In the genomic region with DNA sequence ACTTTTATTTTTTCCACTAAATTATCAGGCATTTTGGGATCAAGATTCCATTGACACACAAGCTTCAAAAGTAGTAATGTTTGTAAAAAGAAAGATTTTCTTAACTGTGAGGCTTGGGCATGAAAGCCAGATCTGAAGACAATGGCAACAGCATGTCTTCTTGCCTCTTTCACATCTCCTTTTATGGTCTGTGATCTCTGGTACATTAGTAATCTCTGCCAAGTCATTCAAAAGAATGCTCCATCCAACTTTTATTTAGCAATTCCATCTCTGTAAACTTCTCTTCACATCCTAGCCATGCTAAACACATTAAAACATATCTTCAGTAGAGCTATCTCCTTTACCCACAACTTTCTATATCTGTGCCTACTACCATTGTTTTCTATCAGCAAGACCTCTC, we compare ENCODE assay signal across 29 cellular contexts.
A peak's percentile ranks its signal among the peaks of the same experiment; 100 is the strongest.
DNase-seq lines count a peak whose midpoint lies in the region; ATAC-seq and TF ChIP-seq lines count a peak whose summit lies in the region.
"Had no signal": no experiment of that assay in that cellular context is flagged by ENCODE, and none has a peak within 500 bp of the region (broad histone marks: within the 10 kb centered on the region; RNA-seq: fewer than 3 reads in every experiment).

No MANE protein-coding gene starts in this region.

- TF ChIP-seq RAD21 in IMR-90 (IDR thresholded peaks at IDR 0.05; ENCODE audit: low read length): no peak

- peaks cover 7% of the 10 kb centered on the region for H3K9me3 ChIP-seq in IMR-90 (ENCODE audit: control insufficient read depth, insufficient read depth, low read length)
- H3K9me3 ChIP-seq: A549, body of pancreas, SJCRH30 had no signal

- no peak overlapping the region for H3K4me2 ChIP-seq in IMR-90 (ENCODE audit: low read depth, low read length)
- H3K4me2 ChIP-seq: A549, GM23338, KMS-11, neural progenitor cell, PC-9 had no signal

- POLR2A ChIA-PET in IMR-90 (lab: Charles Lee; ENCODE audit: unreplicated experiment): no interaction called here

- H3K27me3 ChIP-seq in IMR-90 (ENCODE audit: control insufficient read depth, insufficient read depth, low read length): no peaks in the 10 kb centered on the region
- H3K27me3 ChIP-seq: body of pancreas, neural progenitor cell, upper lobe of left lung had no signal

- H3K27ac ChIP-seq in IMR-90 (ENCODE audit: insufficient read depth, low read length): no peak overlapping the region
- H3K27ac ChIP-seq: A549, body of pancreas, KMS-11, neural progenitor cell, PC-9, SJCRH30, upper lobe of left lung had no signal

- TF ChIP-seq CTCF in AG10803 (conservative IDR thresholded peaks at IDR 0.05; ENCODE audit: low read length) (no peak), IMR-90 (conservative IDR thresholded peaks at IDR 0.05; ENCODE audit: low read depth, low read length) (no peak), choroid plexus epithelial cell (conservative IDR thresholded peaks at IDR 0.05; ENCODE audit: low read depth, low read length) (no peak)

- no peaks in the 10 kb centered on the region for H3K36me3 Mint-ChIP-seq in activated CD4-positive, alpha-beta T cell treated with anti-CD3 and anti-CD28 coated beads, Interleukin-2, amount 10 ng/mL, durations not matched to agents 24 days and 14 days (ENCODE audit: low read depth)
- H3K36me3 Mint-ChIP-seq: activated naive CD8-positive, alpha-beta T cell treated with anti-CD3 and anti-CD28 coated beads, Interleukin-2, amount 10 ng/mL, durations not matched to agents 7 days and 5 days; neural progenitor cell had no signal

- no peak overlapping the region for H3K4me3 ChIP-seq in AG10803 (ENCODE audit: low read length)
- H3K4me3 ChIP-seq in IMR-90 (ENCODE audit: insufficient read depth, low read depth, low read length): no peak overlapping the region
- no peak overlapping the region for H3K4me3 ChIP-seq in choroid plexus epithelial cell (ENCODE audit: low read depth, low read length)
- H3K4me3 ChIP-seq: A549, body of pancreas, GM23338, neural progenitor cell, PC-9, SJCRH30, upper lobe of left lung had no signal

- CTCF ChIA-PET in IMR-90 (lab: Yijun Ruan, JAX): interaction anchor here (0.6 kb wide), 2 partner anchors 467 to 825 kb away, joined by 3 to 4 read pairs; no protein-coding TSS in a partner anchor

- H2BK15ac ChIP-seq in IMR-90 (ENCODE audit: low read depth, low read length): no peak overlapping the region

- H3K9me3 Mint-ChIP-seq in activated CD4-positive, alpha-beta T cell treated with anti-CD3 and anti-CD28 coated beads, Interleukin-2, amount 10 ng/mL, durations not matched to agents 24 days and 14 days: peaks cover 3% of the 10 kb centered on the region
- H3K9me3 Mint-ChIP-seq: activated naive CD8-positive, alpha-beta T cell treated with anti-CD3 and anti-CD28 coated beads, Interleukin-2, amount 10 ng/mL, durations not matched to agents 7 days and 5 days had no signal

- ATAC-seq in IMR-90 (ENCODE audit: low read depth) (peak; percentile 75), Right ventricle myocardium superior (ENCODE audit: poor library complexity) (no peak)
- ATAC-seq: A549; activated CD8-positive, alpha-beta T cell treated with anti-CD3 and anti-CD28 coated beads, Interleukin-2, amount 10 ng/mL, durations not matched to agents 7 days and 5 days; body of pancreas; GM23338 had no signal

- H3K4me1 ChIP-seq in IMR-90 (ENCODE audit: control insufficient read depth, insufficient read depth, low read length): no peaks in the 10 kb centered on the region
- H3K4me1 ChIP-seq: A549, body of pancreas, neural progenitor cell, SJCRH30, upper lobe of left lung had no signal

- no peaks in the 10 kb centered on the region for H3K79me1 ChIP-seq in IMR-90 (ENCODE audit: low read depth in 1 of 2, low read length in 2 of 2)

- H4K8ac ChIP-seq in IMR-90 (ENCODE audit: low read depth in 2 of 2, low read length in 2 of 2): peak overlapping the region; percentile 66 to 75; a peak in 3 of 4 replicates

- no peak overlapping the region for H3K4me3 Mint-ChIP-seq in activated CD4-positive, alpha-beta T cell treated with anti-CD3 and anti-CD28 coated beads, Interleukin-2, amount 10 ng/mL, durations not matched to agents 24 days and 14 days
- H3K4me3 Mint-ChIP-seq: activated CD8-positive, alpha-beta T cell treated with anti-CD3 and anti-CD28 coated beads, Interleukin-2, amount 10 ng/mL, durations not matched to agents 7 days and 5 days; activated naive CD8-positive, alpha-beta T cell treated with anti-CD3 and anti-CD28 coated beads, Interleukin-2, amount 10 ng/mL, durations not matched to agents 7 days and 5 days; GM23338; neural progenitor cell had no signal

- H3K23ac ChIP-seq in IMR-90 (ENCODE audit: low read depth, low read length): no peak overlapping the region

- H3K4me1 Mint-ChIP-seq in activated CD4-positive, alpha-beta T cell treated with anti-CD3 and anti-CD28 coated beads, Interleukin-2, amount 10 ng/mL, durations not matched to agents 24 days and 14 days: no peaks in the 10 kb centered on the region
- H3K4me1 Mint-ChIP-seq: activated naive CD8-positive, alpha-beta T cell treated with anti-CD3 and anti-CD28 coated beads, Interleukin-2, amount 10 ng/mL, durations not matched to agents 7 days and 5 days; GM23338; neural progenitor cell had no signal

- no peak overlapping the region for H4K91ac ChIP-seq in IMR-90 (ENCODE audit: insufficient read depth, low read depth, low read length)

- peak overlapping the region; percentile 34 for H4K5ac ChIP-seq in IMR-90 (ENCODE audit: low read depth, low read length)

- peak overlapping the region; percentile 81 for H2BK5ac ChIP-seq in IMR-90 (ENCODE audit: low read depth, low read length, poor library complexity, severe bottlenecking)

- H2AK9ac ChIP-seq in IMR-90 (replicated peaks; ENCODE audit: low read depth, low read length, poor library complexity): no peak overlapping the region

- BruUV-seq in IMR-90 (replicated peaks; lab: Mats Ljungman, UMichigan): no TSS peak

- in situ Hi-C loops in IMR-90 (cut with MboI; ENCODE audit: low sequenced_read_pairs): no loop called here

- no peak overlapping the region for H2AFZ ChIP-seq in IMR-90 (replicated peaks; ENCODE audit: low read length, poor library complexity)
- H2AFZ ChIP-seq: GM23338, neural progenitor cell, PC-9 had no signal

- no peaks in the 10 kb centered on the region for H3K9me1 ChIP-seq in IMR-90 (ENCODE audit: insufficient read depth, low read length)

- 0 out of 2 replicates have a peak overlapping the region, but pooled peaks have one; percentile 2 for H2BK20ac ChIP-seq in IMR-90 (ENCODE audit: low read depth, low read length)

- peak overlapping the region; percentile 67 for H3K18ac ChIP-seq in IMR-90 (ENCODE audit: low read depth, low read length)

- no peak overlapping the region for H3K27ac Mint-ChIP-seq in activated CD4-positive, alpha-beta T cell treated with anti-CD3 and anti-CD28 coated beads, Interleukin-2, amount 10 ng/mL, durations not matched to agents 24 days and 14 days
- H3K27ac Mint-ChIP-seq: activated CD8-positive, alpha-beta T cell treated with anti-CD3 and anti-CD28 coated beads, Interleukin-2, amount 10 ng/mL, durations not matched to agents 7 days and 5 days; activated naive CD8-positive, alpha-beta T cell treated with anti-CD3 and anti-CD28 coated beads, Interleukin-2, amount 10 ng/mL, durations not matched to agents 7 days and 5 days; GM23338; neural progenitor cell; progenitor cell of endocrine pancreas had no signal

- H3K36me3 ChIP-seq in IMR-90 (ENCODE audit: control insufficient read depth, insufficient read depth, low read length): no peaks in the 10 kb centered on the region
- H3K36me3 ChIP-seq: neural progenitor cell, SJCRH30, upper lobe of left lung had no signal

- peak overlapping the region; percentile 49; the same call in 1 of the 2 replicates for H2BK120ac ChIP-seq in IMR-90 (ENCODE audit: low read depth, low read length)

- H3K27me3 Mint-ChIP-seq in activated CD4-positive, alpha-beta T cell treated with anti-CD3 and anti-CD28 coated beads, Interleukin-2, amount 10 ng/mL, durations not matched to agents 24 days and 14 days: no peaks in the 10 kb centered on the region
- H3K27me3 Mint-ChIP-seq: activated naive CD8-positive, alpha-beta T cell treated with anti-CD3 and anti-CD28 coated beads, Interleukin-2, amount 10 ng/mL, durations not matched to agents 7 days and 5 days; progenitor cell of endocrine pancreas had no signal

- intact Hi-C loops in IMR-90 (cut with micrococcal nuclease): no loop called here
- intact Hi-C loops in activated CD4-positive, alpha-beta T cell treated with anti-CD3 and anti-CD28 coated beads, Interleukin-2, amount 10 ng/mL, durations not matched to agents 24 days and 14 days (cut with micrococcal nuclease): no loop called here
- intact Hi-C loops in Right ventricle myocardium superior (cut with DNase I): no loop called here

- dilution Hi-C loops in IMR-90 (cut with HindIII; ENCODE audit: low sequenced_read_pairs, unreplicated experiment): no loop called here

- no peaks in the 10 kb centered on the region for H4K20me1 ChIP-seq in IMR-90 (ENCODE audit: insufficient read depth, low read length)

- no peak overlapping the region for H3K9ac ChIP-seq in IMR-90 (ENCODE audit: low read depth, low read length)
- H3K9ac ChIP-seq: KMS-11, neural progenitor cell had no signal

- no peak for TF ChIP-seq POLR2A in IMR-90 (IDR thresholded peaks at IDR 0.05; ENCODE audit: low read depth, low read length)

- H3K14ac ChIP-seq in IMR-90 (replicated peaks; ENCODE audit: low read depth, low read length): no peak overlapping the region

- no peak overlapping the region for H2AK5ac ChIP-seq in IMR-90 (ENCODE audit: low read depth, low read length)

- H3K56ac ChIP-seq in IMR-90 (ENCODE audit: extremely low read depth, insufficient read depth, low read length): no peak overlapping the region

- DNase-seq in AG10803 (ENCODE audit: low read depth) (peak; percentile 51), IMR-90 (peak; percentile 57), choroid plexus epithelial cell (ENCODE audit: low read depth) (peak; percentile 38), myocyte (ENCODE audit: low read depth) (peak; percentile 11), SHP77 (lab: John Stamatoyannopoulos, UW) (no peak), dedifferentiated amniotic fluid mesenchymal stem cell (ENCODE audit: extremely low spot score) (no peak), Right ventricle myocardium superior (no peak)
- no peak for DNase-seq in activated CD4-positive, alpha-beta T cell treated with anti-CD3 and anti-CD28 coated beads, Interleukin-2, amount 10 ng/mL, durations not matched to agents 24 days and 14 days
- DNase-seq: activated CD4-positive, CD25-positive, alpha-beta regulatory T cell treated with anti-CD3 and anti-CD28 coated beads, Interleukin-2, amount 50 U/mL, for 72 hours; activated CD8-positive, alpha-beta T cell treated with anti-CD3 and anti-CD28 coated beads, Interleukin-2, amount 10 ng/mL, durations not matched to agents 7 days and 5 days; activated effector memory CD4-positive, alpha-beta T cell treated with anti-CD3 and anti-CD28 coated beads, Interleukin-2, amount 50 U/mL, for 16 hours; activated naive CD8-positive, alpha-beta T cell treated with anti-CD3 and anti-CD28 coated beads, Interleukin-2, amount 10 ng/mL, durations not matched to agents 7 days and 5 days; activated T-cell treated with anti-CD3 and anti-CD28 coated beads for 4 hours; body of pancreas; C1 segment of cervical spinal cord; DND-41; effector memory CD4-positive, alpha-beta T cell; kidney glomerular epithelial cell; NCI-H2171; NCI-H524; PC-9; SJCRH30; substantia nigra; upper lobe of left lung had no signal

- peak overlapping the region; percentile 1; the same call in 1 of the 2 replicates for H3K4ac ChIP-seq in IMR-90 (ENCODE audit: low read depth, low read length)

Comparison
In these comparisons a context has a peak if more than half of its experiments do, and no peak if none do; other contexts are left out.
1. DNase-seq: peak in AG10803 (single experiment), IMR-90 (single experiment), choroid plexus epithelial cell (single experiment) and myocyte (single experiment); none in SHP77 (0 of 2), activated CD4-positive, alpha-beta T cell treated with anti-CD3 and anti-CD28 coated beads, Interleukin-2, amount 10 ng/mL, durations not matched to agents 24 days and 14 days (single experiment), dedifferentiated amniotic fluid mesenchymal stem cell (single experiment) and Right ventricle myocardium superior (single experiment).